In the genomic region with DNA sequence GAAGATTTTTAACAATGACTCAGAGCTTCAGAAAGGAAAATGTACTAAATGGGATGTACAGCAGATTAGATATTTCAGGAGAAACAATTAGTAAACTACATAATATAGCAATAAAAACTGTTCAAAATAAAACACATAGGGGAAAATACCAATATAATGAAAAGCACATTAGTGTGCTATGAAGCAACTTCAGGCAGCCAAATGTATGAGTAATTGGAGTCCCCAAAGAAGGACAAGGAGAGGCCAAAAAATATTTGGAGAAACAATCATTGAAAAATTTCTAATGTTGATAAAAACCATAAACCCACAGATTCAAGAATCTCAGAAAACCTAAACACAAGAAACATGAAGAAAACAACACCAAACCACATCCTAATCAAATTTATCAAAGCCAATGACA, we compare ENCODE assay signal across 19 cellular contexts.
DNase-seq lines count a peak whose midpoint lies in the region; ATAC-seq and TF ChIP-seq lines count a peak whose summit lies in the region.
"Had no signal": no experiment of that assay in that cellular context is flagged by ENCODE, and none has a peak within 500 bp of the region (broad histone marks: within the 10 kb centered on the region; RNA-seq: fewer than 3 reads in every experiment).

No MANE protein-coding gene starts in this region.

- H3K27ac Mint-ChIP-seq in HFFc6: no peak overlapping the region
- H3K27ac Mint-ChIP-seq: CD4-positive, alpha-beta memory T cell had no signal

- no peaks in the 10 kb centered on the region for H3K27me3 ChIP-seq in GM23248 (replicated peaks; ENCODE audit: insufficient read depth)
- no peaks in the 10 kb centered on the region for H3K27me3 ChIP-seq in right cardiac atrium (ENCODE audit: control insufficient read depth, insufficient read depth)

- H3K4me3 Mint-ChIP-seq in HFFc6: no peak overlapping the region
- H3K4me3 Mint-ChIP-seq: CD4-positive, alpha-beta memory T cell had no signal

- intact Hi-C loops in lower leg skin (cut with DNase I; ENCODE audit: low total_unique reads) (no loop called here), right cardiac atrium (cut with DNase I) (no loop called here)

- H3F3A ChIP-seq in GM23248 (ENCODE audit: insufficient read depth): no peaks in the 10 kb centered on the region

- H3K4me1 ChIP-seq in GM23248 (ENCODE audit: insufficient read depth) (no peaks in the 10 kb centered on the region), right cardiac atrium (ENCODE audit: control insufficient read depth, insufficient read depth, low read length) (no peaks in the 10 kb centered on the region)
- H3K4me1 ChIP-seq: A549, HAP-1 had no signal

- no peaks in the 10 kb centered on the region for H3K4me1 Mint-ChIP-seq in HFFc6 (ENCODE audit: low read depth)
- H3K4me1 Mint-ChIP-seq: CD4-positive, alpha-beta memory T cell had no signal

- H3K36me3 Mint-ChIP-seq in HFFc6 (ENCODE audit: low read depth): no peaks in the 10 kb centered on the region
- H3K36me3 Mint-ChIP-seq: CD4-positive, alpha-beta memory T cell had no signal

- no peak overlapping the region for H3K9ac ChIP-seq in GM23248

- H3K9me2 ChIP-seq in GM23248 (ENCODE audit: insufficient read depth): no peaks in the 10 kb centered on the region

- no peak for ATAC-seq in right cardiac atrium
- ATAC-seq: A549 had no signal

- H3K4me3 ChIP-seq in GM23248 (no peak overlapping the region), fibroblast of villous mesenchyme (ENCODE audit: low read depth, low read length) (no peak overlapping the region), lower leg skin (ENCODE audit: low read depth, poor library complexity, severe bottlenecking) (no peak overlapping the region), right cardiac atrium (ENCODE audit: low read length) (no peak overlapping the region)
- H3K4me3 ChIP-seq: A549, HAP-1 had no signal

- H3K4me2 ChIP-seq in GM23248 (ENCODE audit: unreplicated experiment): no peak overlapping the region
- H3K4me2 ChIP-seq: A549 had no signal

- in situ Hi-C loops in GM23248 (cut with MboI): no loop called here

- peaks cover 1% of the 10 kb centered on the region; the same call in 1 of the 2 replicates for H3K27me3 Mint-ChIP-seq in HFFc6 (ENCODE audit: insufficient read depth)

- no peaks in the 10 kb centered on the region for H4K20me1 ChIP-seq in GM23248 (ENCODE audit: insufficient read depth)

- no peak overlapping the region for H2AFZ ChIP-seq in GM23248

- TF ChIP-seq CTCF in fibroblast of villous mesenchyme (IDR thresholded peaks at IDR 0.05; ENCODE audit: insufficient read depth, low read depth, low read length) (no peak), lower leg skin (IDR thresholded peaks at IDR 0.05) (no peak), HFFc6 (IDR thresholded peaks at IDR 0.05) (no peak)

- H3K27ac ChIP-seq in GM23248 (no peak overlapping the region), right cardiac atrium (ENCODE audit: low read length) (no peak overlapping the region)
- H3K27ac ChIP-seq: A549 had no signal

- H3K79me2 ChIP-seq in GM23248 (ENCODE audit: insufficient read depth): no peaks in the 10 kb centered on the region

- H3K9me3 ChIP-seq in GM23248 (ENCODE audit: low read depth) (no peaks in the 10 kb centered on the region), right cardiac atrium (ENCODE audit: control insufficient read depth, low read length) (no peaks in the 10 kb centered on the region)
- H3K9me3 ChIP-seq: A549, HAP-1 had no signal

- no peaks in the 10 kb centered on the region for H3K36me3 ChIP-seq in GM23248 (ENCODE audit: low read depth)
- H3K36me3 ChIP-seq: HAP-1 had no signal

- TF ChIP-seq POLR2A in lower leg skin (IDR thresholded peaks at IDR 0.05): no peak

- peak; percentile 1 for DNase-seq in GM23248
- DNase-seq in fibroblast of gingiva (ENCODE audit: low read depth): peak; percentile 2
- peak; percentile 54 for DNase-seq in fibroblast of villous mesenchyme (ENCODE audit: low read depth)
- DNase-seq in NCI-H2029 treated with DMSO at 0.1 percent for 48 hours (lab: John Stamatoyannopoulos, UW): no peak
- DNase-seq in lower leg skin (ENCODE audit: low spot score in 2 of 2): no peak
- no peak for DNase-seq in HFFc6
- no peak for DNase-seq in right cardiac atrium
- DNase-seq: 8988T; ACHN; C1 segment of cervical spinal cord; Calu3; CD4-positive, alpha-beta memory T cell; COR-L47; DMS53; DMS79 treated with DMSO at 0.1 percent for 48 hours; GF-D8; GOT3 had no signal

- no peaks in the 10 kb centered on the region for H3K9me3 Mint-ChIP-seq in HFFc6
- H3K9me3 Mint-ChIP-seq: CD4-positive, alpha-beta memory T cell had no signal

Comparison
In these comparisons a context has a peak if more than half of its experiments do, and no peak if none do; other contexts are left out.
1. DNase-seq: peak in GM23248 (single experiment), fibroblast of gingiva (single experiment) and fibroblast of villous mesenchyme (single experiment); none in NCI-H2029 treated with DMSO at 0.1 percent for 48 hours (single experiment), lower leg skin (0 of 2), HFFc6 (single experiment) and right cardiac atrium (0 of 3).